ENCODE assay signal across 17 cellular contexts in genomic region chr2:170052151-170052550, GRCh38.
DNase-seq lines count a peak whose midpoint lies in the region; ATAC-seq, FAIRE-seq and TF ChIP-seq lines count a peak whose summit lies in the region.
"Had no signal": no experiment of that assay in that cellular context is flagged by ENCODE, and none has a peak within 500 bp of the region (broad histone marks: within the 10 kb centered on the region; RNA-seq: fewer than 3 reads in every experiment).

No MANE protein-coding gene starts in this region.

- RAD21 ChIA-PET in GM12878 (lab: Charles Lee; ENCODE audit: unreplicated experiment), result no interaction called here

- no TSS peak for BruUV-seq in GM12878 (replicated peaks; lab: Mats Ljungman, UMichigan)

- no peaks in the 10 kb centered on the region for H3K27me3 ChIP-seq in GM12878 (replicated peaks in 1 of 2; ENCODE audit: control insufficient read depth in 2 of 2, insufficient read depth in 2 of 2, low read length in 1 of 2)
- H3K27me3 ChIP-seq: ovary had no signal

- WGBS in GM12878 (ENCODE audit: insufficient coverage, insufficient replicate concordance, low lambda C conversion rate, missing lambda C conversion rate), result 100% methylated on average over 2 of the region's 2 CpGs

- CTCF ChIA-PET in GM12878 (lab: Yijun Ruan, JAX), result no interaction called here
- CTCF ChIA-PET in activated CD8-positive, alpha-beta T cell treated with anti-CD3 and anti-CD28 coated beads for 36 hours (lab: Charles Lee), result no interaction called here

- no peak overlapping the region for H3K27ac ChIP-seq in GM12878 (ENCODE audit: control insufficient read depth, insufficient read depth)
- H3K27ac ChIP-seq: KMS-11, ovary had no signal

- H3K9ac ChIP-seq in GM12878 (ENCODE audit: control insufficient read depth, insufficient read depth, low read length), result no peak overlapping the region
- H3K9ac ChIP-seq: KMS-11 had no signal

- no peaks in the 10 kb centered on the region for H3K4me1 Mint-ChIP-seq in activated CD8-positive, alpha-beta T cell treated with anti-CD3 and anti-CD28 coated beads for 36 hours (ENCODE audit: low read depth)
- H3K4me1 Mint-ChIP-seq: activated naive CD8-positive, alpha-beta T cell treated with anti-CD3 and anti-CD28 coated beads, Interleukin-2, amount 50 U/mL, for 24 hours had no signal

- H3K4me2 ChIP-seq in GM12878 (ENCODE audit: control insufficient read depth, insufficient read depth), result no peak overlapping the region
- H3K4me2 ChIP-seq: KMS-11 had no signal

- no peaks in the 10 kb centered on the region for H3K4me1 ChIP-seq in GM12878 (ENCODE audit: control insufficient read depth, insufficient read depth, low read length)
- H3K4me1 ChIP-seq: Caco-2 had no signal

- H3K36me3 ChIP-seq in GM12878 (ENCODE audit: control insufficient read depth in 2 of 2, insufficient read depth in 2 of 2, low read length in 1 of 2), result no peaks in the 10 kb centered on the region
- H3K36me3 ChIP-seq: ovary had no signal

- H3K27ac Mint-ChIP-seq in activated CD8-positive, alpha-beta T cell treated with anti-CD3 and anti-CD28 coated beads for 36 hours, result no peak overlapping the region
- H3K27ac Mint-ChIP-seq: activated naive CD8-positive, alpha-beta T cell treated with anti-CD3 and anti-CD28 coated beads, Interleukin-2, amount 50 U/mL, for 24 hours had no signal

- TF ChIP-seq RAD21 in GM12878 (IDR thresholded peaks at IDR 0.05; ENCODE audit: insufficient read depth, low read depth, low read length), result no peak

- H3K4me3 ChIP-seq in GM12878 (no peak overlapping the region), fibroblast of the aortic adventitia (ENCODE audit: low read depth, low read length) (no peak overlapping the region)
- H3K4me3 ChIP-seq: ovary had no signal

- peaks cover 10% of the 10 kb centered on the region for H3K36me3 Mint-ChIP-seq in activated CD8-positive, alpha-beta T cell treated with anti-CD3 and anti-CD28 coated beads for 36 hours (ENCODE audit: low read depth)

- in situ Hi-C loops in GM12878 (cut with MboI), result no loop called here

- FAIRE-seq in GM12878 (lab: Jason Lieb, UNC) (peak; percentile 47), H54 (lab: Jason Lieb, UNC) (no peak)

- H2AFZ ChIP-seq in GM12878 (ENCODE audit: control insufficient read depth, low read depth, low read length), result no peak overlapping the region

- TF ChIP-seq CTCF in GM12878 (IDR thresholded peaks at IDR 0.05 in 2 of 3, conservative IDR thresholded peaks at IDR 0.05 in 1 of 3; ENCODE audit: control insufficient read depth in 2 of 3, extremely low read depth in 1 of 3, insufficient read depth in 1 of 3, low read depth in 3 of 3, low read length in 3 of 3), result no peak
- no peak for TF ChIP-seq CTCF in fibroblast of the aortic adventitia (IDR thresholded peaks at IDR 0.05; ENCODE audit: insufficient read depth, low read length)
- TF ChIP-seq CTCF in activated CD8-positive, alpha-beta T cell treated with anti-CD3 and anti-CD28 coated beads for 36 hours (IDR thresholded peaks at IDR 0.05), result no peak

- H4K20me1 ChIP-seq in GM12878 (ENCODE audit: control insufficient read depth, insufficient read depth), result no peaks in the 10 kb centered on the region

- intact Hi-C loops in GM12878 (cut with micrococcal nuclease; ENCODE audit: unreplicated experiment), result no loop called here
- intact Hi-C loops in activated CD8-positive, alpha-beta T cell treated with anti-CD3 and anti-CD28 coated beads for 36 hours (cut with micrococcal nuclease), result no loop called here

- H3K27me3 Mint-ChIP-seq in activated CD8-positive, alpha-beta T cell treated with anti-CD3 and anti-CD28 coated beads for 36 hours, result no peaks in the 10 kb centered on the region
- H3K27me3 Mint-ChIP-seq: activated naive CD8-positive, alpha-beta T cell treated with anti-CD3 and anti-CD28 coated beads, Interleukin-2, amount 50 U/mL, for 24 hours had no signal

- TF ChIP-seq EP300 in GM12878 (IDR thresholded peaks at IDR 0.05; ENCODE audit: borderline replicate concordance in 1 of 2, control insufficient read depth in 1 of 2, low read depth in 2 of 2, low read length in 2 of 2), result no peak

- no peaks in the 10 kb centered on the region for H3K79me2 ChIP-seq in GM12878 (ENCODE audit: control insufficient read depth, insufficient read depth, low read length)

- no peaks in the 10 kb centered on the region for H3K9me3 ChIP-seq in GM12878 (replicated peaks; ENCODE audit: control insufficient read depth, insufficient read depth, low read length)
- H3K9me3 ChIP-seq: Caco-2, ovary had no signal

- SMC1A ChIA-PET in GM12878 (lab: Charles Lee; ENCODE audit: uncharacterized antibody, unreplicated experiment), result interaction anchor here (1.5 kb wide), 1 partner anchor 20 kb away, joined by 3 read pairs; no protein-coding TSS in a partner anchor

- ATAC-seq in GM12878 (no peak), GM21825 (IDR thresholded peaks at IDR 0.05; ENCODE audit: unreplicated experiment) (no peak)
- no peak for ATAC-seq in activated CD8-positive, alpha-beta T cell treated with anti-CD3 and anti-CD28 coated beads for 36 hours
- ATAC-seq: activated naive CD8-positive, alpha-beta T cell treated with anti-CD3 and anti-CD28 coated beads, Interleukin-2, amount 50 U/mL, for 24 hours; left ventricle myocardium superior; sciatic nerve had no signal

- DNase-seq in EH (ENCODE audit: low read depth), result peak; percentile 48
- DNase-seq in OCI-M1 (lab: John Stamatoyannopoulos, UW), result peak; percentile 68
- DNase-seq in GM12878 (ENCODE audit: low read depth, low spot score), result no peak
- peak; percentile 23 for DNase-seq in fibroblast of the aortic adventitia (ENCODE audit: low read depth)
- no peak for DNase-seq in H54 (ENCODE audit: insufficient read length, low spot score)
- DNase-seq in activated CD4-positive, CD25-positive, alpha-beta regulatory T cell (lab: John Stamatoyannopoulos, UW), result no peak
- DNase-seq in activated CD8-positive, alpha-beta T cell treated with anti-CD3 and anti-CD28 coated beads for 36 hours, result no peak
- DNase-seq: activated naive CD8-positive, alpha-beta T cell treated with anti-CD3 and anti-CD28 coated beads, Interleukin-2, amount 50 U/mL, for 24 hours; Caco-2; left ventricle myocardium superior; NCI-H1417 treated with DMSO at 0.1 percent for 48 hours; NCI-H2171 treated with DMSO at 0.1 percent for 48 hours; ovary; stimulated activated CD4-positive, alpha-beta T cell treated with anti-CD3 and anti-CD28 coated beads, Interleukin-2, amount 100 ng/mL, for 48 hours had no signal

- H3K9me3 Mint-ChIP-seq in activated CD8-positive, alpha-beta T cell treated with anti-CD3 and anti-CD28 coated beads for 36 hours, result no peaks in the 10 kb centered on the region
- H3K9me3 Mint-ChIP-seq: activated naive CD8-positive, alpha-beta T cell treated with anti-CD3 and anti-CD28 coated beads, Interleukin-2, amount 50 U/mL, for 24 hours had no signal

- TF ChIP-seq POLR2A in GM12878 (IDR thresholded peaks at IDR 0.05; ENCODE audit: low read depth, low read length), result no peak
- TF ChIP-seq POLR2A in H54 (IDR thresholded peaks at IDR 0.05; ENCODE audit: low read depth, low read length), result no peak

- no peak overlapping the region for H3K4me3 Mint-ChIP-seq in activated CD8-positive, alpha-beta T cell treated with anti-CD3 and anti-CD28 coated beads for 36 hours
- H3K4me3 Mint-ChIP-seq: activated naive CD8-positive, alpha-beta T cell treated with anti-CD3 and anti-CD28 coated beads, Interleukin-2, amount 50 U/mL, for 24 hours had no signal

- POLR2A ChIA-PET in GM12878 (lab: Charles Lee), result no interaction called here
- POLR2A ChIA-PET in activated CD8-positive, alpha-beta T cell treated with anti-CD3 and anti-CD28 coated beads for 36 hours (lab: Charles Lee), result no interaction called here

TF ChIP-seq in GM12878, 131 proteins besides CTCF, POLR2A, EP300 and RAD21 (continues in another document):
- no peak for TF ChIP-seq BCL11A (IDR thresholded peaks at IDR 0.05; ENCODE audit: low read depth, low read length)
- no peak for TF ChIP-seq IRF4 (IDR thresholded peaks at IDR 0.05; ENCODE audit: low read depth, low read length)
- TF ChIP-seq JUNB (IDR thresholded peaks at IDR 0.05), result no peak
- no peak for TF ChIP-seq RCOR1 (conservative IDR thresholded peaks at IDR 0.05; ENCODE audit: low read depth, low read length)
- TF ChIP-seq PAX5 (IDR thresholded peaks at IDR 0.05; ENCODE audit: borderline replicate concordance, low read depth, low read length), result no peak
- TF ChIP-seq ZBTB33 (IDR thresholded peaks at IDR 0.05), result no peak
- no peak for TF ChIP-seq HSF1 (IDR thresholded peaks at IDR 0.05; ENCODE audit: low read depth, low read length)
- TF ChIP-seq RELA (IDR thresholded peaks at IDR 0.05; ENCODE audit: borderline replicate concordance, partially characterized antibody), result no peak
- TF ChIP-seq SIN3A (IDR thresholded peaks at IDR 0.05; ENCODE audit: low read depth, low read length), result no peak
- TF ChIP-seq ZNF622 (IDR thresholded peaks at IDR 0.05), result no peak
- no peak for TF ChIP-seq CHD2 (IDR thresholded peaks at IDR 0.05; ENCODE audit: borderline replicate concordance, low read depth, low read length)

Comparison
In these comparisons a context has a peak if more than half of its experiments do, and no peak if none do; other contexts are left out.
1. DNase-seq: peak in EH (single experiment), OCI-M1 (single experiment) and fibroblast of the aortic adventitia (single experiment); none in GM12878 (single experiment), H54 (single experiment), activated CD4-positive, CD25-positive, alpha-beta regulatory T cell (0 of 4) and activated CD8-positive, alpha-beta T cell treated with anti-CD3 and anti-CD28 coated beads for 36 hours (single experiment).